In genomic region chr9:35732185-35733108, GRCh38 we compare ENCODE assay signal across 8 cellular contexts. TPM values are rescaled to one million over a fixed set of nuclear protein-coding genes. Genes with fewer than 3 reads are reported as not detected.
DNase-seq lines count a peak whose midpoint lies in the region; ATAC-seq and TF ChIP-seq lines count a peak whose summit lies in the region.

Gene CREB3, plus strand, starts transcription at chr9:35732666. Its CDS starts 107 bp downstream, at chr9:35732773.
Gene TLN1, minus strand, starts transcription at chr9:35732195. Its CDS starts 6,501 bp downstream, at chr9:35725694.

- H3K27me3 ChIP-seq in CD4-positive, alpha-beta T cell (ENCODE audit: control insufficient read depth, insufficient read depth, low read length), result no peaks in the 10 kb centered on the region
- H3K27me3 ChIP-seq in liver (ENCODE audit: control insufficient read depth in 4 of 4, insufficient read depth in 4 of 4, low read length in 3 of 4), result no peaks in the 10 kb centered on the region

- TF ChIP-seq RAD21 in liver (IDR thresholded peaks at IDR 0.05), result peak; percentile 44 to 47

- peak within 1 kb of the TSS; percentile 75 to 91 (median 90) for H3K4me3 ChIP-seq in liver (ENCODE audit: low read depth in 1 of 3, low read length in 3 of 3)

- WGBS in liver, result under 1% methylated on average over 60 of the region's 60 CpGs

- intact Hi-C loops in CD4-positive, alpha-beta T cell (cut with DNase I, micrococcal nuclease), result loop anchor here (1.0 to 10.0 kb wide), 13 partner anchors 16 to 1032 kb away; partner anchors contain the start of genes GBA2 (in 2 of the 2), RGP1 (in 2 of the 2), ATOSB (in 1 of the 2) and DNAJB5 (in 1 of the 2)

- POLR2A ChIA-PET in CD4-positive, alpha-beta T cell (lab: Charles Lee), result interaction anchor here (0.6 to 3.9 kb wide), 30 partner anchors 9 to 1086 kb away, joined by 3 to 84 read pairs (median 5); partner anchors contain the start of genes ARHGEF39, CCDC107, CLTA and GALT

- no peaks in the 10 kb centered on the region for H3K27me3 Mint-ChIP-seq in CD4-positive, alpha-beta T cell

- TF ChIP-seq CTCF in CD4-positive, alpha-beta T cell (IDR thresholded peaks at IDR 0.05), result no peak
- no peak for TF ChIP-seq CTCF in liver (IDR thresholded peaks at IDR 0.05; ENCODE audit: low read depth, low read length, missing input control)

- H3K9me3 Mint-ChIP-seq in CD4-positive, alpha-beta T cell, result no peaks in the 10 kb centered on the region

- ATAC-seq in CD4-positive, alpha-beta T cell (ENCODE audit: poor library complexity), result peak; percentile 91
- ATAC-seq in GM19438 (IDR thresholded peaks at IDR 0.05; ENCODE audit: low read depth, unreplicated experiment), result peak; percentile 71
- peak; percentile 55 for ATAC-seq in HG03575 (IDR thresholded peaks at IDR 0.05; ENCODE audit: extremely low read depth, insufficient number of reproducible peaks, low FRiP score, unreplicated experiment)

- H3K36me3 ChIP-seq in liver (ENCODE audit: control insufficient read depth in 4 of 4, insufficient read depth in 3 of 4, low read depth in 1 of 4, low read length in 3 of 4), result peaks cover 4 to 21% (median 13%) of the 10 kb centered on the region in 4 donors

- H3K9ac ChIP-seq in liver (ENCODE audit: low read depth in 1 of 2, low read length in 2 of 2), result peak within 1 kb of the TSS; percentile 89 to 96

- CTCF ChIA-PET in CD4-positive, alpha-beta T cell (lab: Charles Lee), result interaction anchor here (0.6 to 5.8 kb wide), 16 partner anchors 15 to 636 kb away, joined by 3 to 40 read pairs (median 6); partner anchors contain the start of genes CCDC107, GBA2, PIGO and RGP1

- DNase-seq in CD4-positive, alpha-beta T cell, result peak; percentile 90 to 97 (median 94)
- DNase-seq in NCI-H82 (lab: John Stamatoyannopoulos, UW), result peak; percentile 97
- DNase-seq in activated CD4-positive, alpha-beta T cell treated with anti-CD3 and anti-CD28 coated beads, Interleukin-2, amount 50 U/mL, for 48 hours, result peak; percentile 96 to 98
- DNase-seq in dermis microvascular lymphatic vessel endothelial cell (ENCODE audit: low read depth in 2 of 2), result peak; percentile 96 to 99
- DNase-seq in stimulated activated CD4-positive, alpha-beta T cell treated with anti-CD3 and anti-CD28 coated beads, Interleukin-4, amount 100 ng/mL, for 4 hours, result peak; percentile 91 to 96

- H3K4me1 ChIP-seq in liver (ENCODE audit: control insufficient read depth in 4 of 4, insufficient read depth in 4 of 4, low read length in 3 of 4), result peaks cover 19 to 60% (median 47%) of the 10 kb centered on the region in 4 donors

- H3K9me3 ChIP-seq in CD4-positive, alpha-beta T cell (ENCODE audit: control insufficient read depth, low read length), result no peaks in the 10 kb centered on the region
- H3K9me3 ChIP-seq in liver (ENCODE audit: control insufficient read depth in 4 of 4, low read length in 3 of 4), result no peaks in the 10 kb centered on the region

- H3K27ac ChIP-seq in CD4-positive, alpha-beta T cell (ENCODE audit: low read depth, low read length), result peak within 1 kb of the TSS; percentile 89
- peak within 1 kb of the TSS; percentile 95 to 98 for H3K27ac ChIP-seq in liver (ENCODE audit: low read depth in 1 of 2, low read length in 2 of 2)

- peaks cover 22% of the 10 kb centered on the region for H3K4me1 Mint-ChIP-seq in CD4-positive, alpha-beta T cell (ENCODE audit: low read depth)

- no peak within 1 kb of the TSS for H3K27ac Mint-ChIP-seq in CD4-positive, alpha-beta T cell

- peaks cover 31% of the 10 kb centered on the region for H3K36me3 Mint-ChIP-seq in CD4-positive, alpha-beta T cell (ENCODE audit: low read depth)

- H3K4me3 Mint-ChIP-seq in CD4-positive, alpha-beta T cell, result peak within 1 kb of the TSS; percentile 90

TF ChIP-seq in liver, 16 proteins besides CTCF, POLR2A, EP300 and RAD21:
- TF ChIP-seq FOXA2 (IDR thresholded peaks at IDR 0.05), result no peak
- TF ChIP-seq EGR1 (IDR thresholded peaks at IDR 0.05; ENCODE audit: low read depth in 2 of 2), result peak; percentile 66 to 72
- peak; percentile 89 for TF ChIP-seq SP1 (IDR thresholded peaks at IDR 0.05)
- TF ChIP-seq ATF3 (IDR thresholded peaks at IDR 0.05), result no peak
- peak; percentile 82 for TF ChIP-seq TAF1 (conservative IDR thresholded peaks at IDR 0.05)
- TF ChIP-seq NR2F2 (IDR thresholded peaks at IDR 0.05), result peak; percentile 65
- peak; percentile 39 to 55 for TF ChIP-seq HNF4A (conservative IDR thresholded peaks at IDR 0.05)
- peak; percentile 77 to 78 for TF ChIP-seq JUND (IDR thresholded peaks at IDR 0.05)
- TF ChIP-seq MAX (IDR thresholded peaks at IDR 0.05), result peak; percentile 81
- peak; percentile 65 to 68 for TF ChIP-seq RXRA (IDR thresholded peaks at IDR 0.05)
- TF ChIP-seq GABPA (IDR thresholded peaks at IDR 0.05 in 1 of 2, conservative IDR thresholded peaks at IDR 0.05 in 1 of 2), result peak; percentile 74 to 91
- no peak for TF ChIP-seq ZBTB33 (IDR thresholded peaks at IDR 0.05)
- peak; percentile 93 for TF ChIP-seq YY1 (IDR thresholded peaks at IDR 0.05)
- TF ChIP-seq HNF4G (IDR thresholded peaks at IDR 0.05), result no peak
- no peak for TF ChIP-seq FOXA1 (IDR thresholded peaks at IDR 0.05)
- TF ChIP-seq REST (IDR thresholded peaks at IDR 0.05), result peak; percentile 88

RNA-seq across cellular contexts. Expression of gene CREB3, which starts in this region (rescaled TPM):
- total RNA-seq in CD4-positive, alpha-beta T cell, result 10 to 100 TPM; 13.7 to 15.4 TPM
- 35.5 and 39.9 TPM in 2 replicates for total RNA-seq in dermis microvascular lymphatic vessel endothelial cell
- total RNA-seq in liver, result 10 to 100 TPM in 1 of 2 donors, 1 to 10 TPM in 1; 9.2 to 21.3 TPM
- 10 to 100 TPM; 14.9 to 21.4 TPM for polyA plus RNA-seq in liver

RNA-seq across cellular contexts. Expression of gene TLN1, which starts in this region (rescaled TPM):
- total RNA-seq in CD4-positive, alpha-beta T cell, result 100 to 1,000 TPM; 149 to 151 TPM
- 230 and 315 TPM in 2 replicates for total RNA-seq in dermis microvascular lymphatic vessel endothelial cell
- total RNA-seq in liver, result 100 to 1,000 TPM; 149 to 184 TPM
- polyA plus RNA-seq in liver, result 100 to 1,000 TPM in 1 of 2 donors, 10 to 100 TPM in 1; 24.5 to 102 TPM

Comparison
In these comparisons a context has a peak if more than half of its experiments do, and no peak if none do; other contexts are left out.
1. Peak in every context shown above with its lines: DNase-seq, ATAC-seq, H3K4me3 ChIP-seq and H3K27ac ChIP-seq.